ENCODE assay signal across 8 cellular contexts in genomic region chr19:5691930-5692784, GRCh38. TPM values are rescaled to one million over a fixed set of nuclear protein-coding genes. Genes with fewer than 3 reads are reported as not detected.
DNase-seq lines count a peak whose midpoint lies in the region; ATAC-seq and TF ChIP-seq lines count a peak whose summit lies in the region.

No MANE protein-coding gene starts in this region.

- H3K4me2 ChIP-seq in DND-41 (ENCODE audit: insufficient read depth, low read length): peak overlapping the region; percentile 86
- peak overlapping the region; percentile 59 for H3K4me2 ChIP-seq in trophoblast cell (ENCODE audit: low read length)

- peaks cover 69% of the 10 kb centered on the region for H4K20me1 ChIP-seq in DND-41 (ENCODE audit: insufficient read depth, low read length)

- H3K27me3 ChIP-seq in DND-41 (ENCODE audit: insufficient read depth, low read length, poor library complexity) (no peaks in the 10 kb centered on the region), trophoblast cell (ENCODE audit: insufficient read depth, low read length) (no peaks in the 10 kb centered on the region)

- WGBS in trophoblast cell (ENCODE audit: extremely low coverage, insufficient coverage, insufficient read length): no CpG with 5 or more reads among the region's 38 CpGs

- H2AFZ ChIP-seq in DND-41 (ENCODE audit: low read depth, low read length) (no peak overlapping the region), trophoblast cell (ENCODE audit: insufficient read depth, low read length, poor library complexity) (no peak overlapping the region)

- H2AK5ac ChIP-seq in trophoblast cell (ENCODE audit: low read length): no peak overlapping the region

- H2BK5ac ChIP-seq in trophoblast cell (ENCODE audit: low read depth, low read length, poor library complexity): no peak overlapping the region

- POLR2A ChIA-PET in HEK293T (lab: Yijun Ruan, JAX): interaction anchor here (0.8 to 2.4 kb wide), 8 partner anchors 13 to 330 kb away, joined by 3 to 35 read pairs (median 5); partner anchors contain the start of genes CATSPERD, DUS3L, LONP1 and SAFB

- H3K79me1 ChIP-seq in trophoblast cell (ENCODE audit: low read length): peaks cover 7% of the 10 kb centered on the region

- peak; percentile 10 for TF ChIP-seq POLR2A in NB4 (IDR thresholded peaks at IDR 0.05; ENCODE audit: extremely low read depth, insufficient read length)

- peak overlapping the region; percentile 34; the same call in 1 of the 2 replicates for H3K27ac ChIP-seq in DND-41 (ENCODE audit: low read length)
- H3K27ac ChIP-seq in trophoblast cell (ENCODE audit: low read depth, low read length): no peak overlapping the region

- H3K9me3 ChIP-seq in DND-41 (ENCODE audit: insufficient read depth, low read length, severe bottlenecking) (no peaks in the 10 kb centered on the region), trophoblast cell (ENCODE audit: insufficient read depth, low read depth, low read length) (no peaks in the 10 kb centered on the region)

- peak overlapping the region; percentile 87 for H3K9ac ChIP-seq in DND-41 (ENCODE audit: low read depth, low read length)
- peak overlapping the region; percentile 23 for H3K9ac ChIP-seq in trophoblast cell (ENCODE audit: low read length)

- peaks cover 70% of the 10 kb centered on the region for H3K79me2 ChIP-seq in DND-41 (ENCODE audit: insufficient read depth, low read length)
- peaks cover 31% of the 10 kb centered on the region for H3K79me2 ChIP-seq in trophoblast cell (ENCODE audit: control insufficient read depth, insufficient read depth, low read length, poor library complexity)

- no peak overlapping the region for H3K14ac ChIP-seq in trophoblast cell (ENCODE audit: low read length)

- peak overlapping the region; percentile 99 for H3K4ac ChIP-seq in trophoblast cell (ENCODE audit: low read depth, low read length)

- no peak overlapping the region for H2BK120ac ChIP-seq in trophoblast cell (ENCODE audit: insufficient read depth, low read length, poor library complexity)

- H3K23ac ChIP-seq in trophoblast cell (ENCODE audit: low read length): no peak overlapping the region

- H3K18ac ChIP-seq in trophoblast cell (ENCODE audit: low read length): no peak overlapping the region

- DNase-seq in DND-41 (no peak), NB4 (ENCODE audit: low read depth) (peak; percentile 34), choroid plexus epithelial cell (ENCODE audit: low read depth) (no peak), trophoblast cell (no peak), HuH-7 (ENCODE audit: low spot score) (no peak), HK-2 (ENCODE audit: unreplicated experiment) (no peak), HEK293T (ENCODE audit: extremely low spot score) (no peak)

- peaks cover 37% of the 10 kb centered on the region for H3K4me1 ChIP-seq in DND-41 (ENCODE audit: insufficient read depth, low read length)
- peaks cover 8 to 10% of the 10 kb centered on the region in 2 experiments for H3K4me1 ChIP-seq in trophoblast cell (ENCODE audit: control insufficient read depth in 1 of 2, insufficient read depth in 2 of 2, low read length in 2 of 2)

- H4K12ac ChIP-seq in trophoblast cell (ENCODE audit: low read depth, low read length): no peak overlapping the region

- no peak overlapping the region for H2BK12ac ChIP-seq in trophoblast cell (ENCODE audit: low read length)

- no peak for TF ChIP-seq CTCF in DND-41 (IDR thresholded peaks at IDR 0.05; ENCODE audit: borderline replicate concordance, extremely low read depth, low read length, poor library complexity, severe bottlenecking)
- no peak for TF ChIP-seq CTCF in NB4 (IDR thresholded peaks at IDR 0.05; ENCODE audit: low read depth, low read length)
- no peak for TF ChIP-seq CTCF in choroid plexus epithelial cell (conservative IDR thresholded peaks at IDR 0.05; ENCODE audit: low read depth, low read length)

- peaks cover 69% of the 10 kb centered on the region for H3K36me3 ChIP-seq in DND-41 (ENCODE audit: insufficient read depth, low read length)
- H3K36me3 ChIP-seq in trophoblast cell (ENCODE audit: control insufficient read depth in 1 of 2, insufficient read depth in 2 of 2, low read length in 2 of 2): peaks cover 59 to 61% of the 10 kb centered on the region in 2 experiments

- no peak for ATAC-seq in DND-41 (ENCODE audit: insufficient read depth, low read depth)
- ATAC-seq in activated CD4-positive, CD25-positive, alpha-beta regulatory T cell treated with anti-CD3 and anti-CD28 coated beads, Interleukin-2, amount 50 U/mL, for 24 hours: no peak

- CTCF ChIA-PET in HEK293T (lab: Yijun Ruan, JAX): no interaction called here

- no peak overlapping the region for H4K91ac ChIP-seq in trophoblast cell (ENCODE audit: low read depth, low read length)

- H3K4me3 ChIP-seq in DND-41 (ENCODE audit: low read depth in 1 of 2, low read length in 2 of 2) (peak overlapping the region in 1 of 2 experiments; percentile 87; a peak in 3 of 4 replicates), NB4 (ENCODE audit: low read depth, low read length) (peak overlapping the region; percentile 85), choroid plexus epithelial cell (ENCODE audit: low read depth, low read length) (peak overlapping the region; percentile 99), trophoblast cell (ENCODE audit: low read depth, low read length) (peak overlapping the region; percentile 92)

- no peak overlapping the region for H4K8ac ChIP-seq in trophoblast cell (ENCODE audit: low read depth, low read length)

TF ChIP-seq in HEK293T, 16 proteins besides CTCF, POLR2A, EP300 and RAD21:
- TF ChIP-seq L3MBTL2 (conservative IDR thresholded peaks at IDR 0.05): no peak
- TF ChIP-seq SUZ12 (IDR thresholded peaks at IDR 0.05): no peak
- no peak for TF ChIP-seq PKNOX1 (IDR thresholded peaks at IDR 0.05)
- no peak for TF ChIP-seq FOXK2 (IDR thresholded peaks at IDR 0.05)
- no peak for TF ChIP-seq FOXM1 (IDR thresholded peaks at IDR 0.05; ENCODE audit: borderline replicate concordance)
- TF ChIP-seq TARDBP (IDR thresholded peaks at IDR 0.05): no peak
- no peak for TF ChIP-seq HDGF (IDR thresholded peaks at IDR 0.05; ENCODE audit: borderline replicate concordance)
- no peak for TF ChIP-seq ZNF384 (IDR thresholded peaks at IDR 0.05)
- TF ChIP-seq BHLHE40 (IDR thresholded peaks at IDR 0.05; ENCODE audit: borderline replicate concordance): no peak
- TF ChIP-seq ELF4 (IDR thresholded peaks at IDR 0.05): no peak
- no peak for TF ChIP-seq FOXA1 (IDR thresholded peaks at IDR 0.05)
- TF ChIP-seq NFRKB (IDR thresholded peaks at IDR 0.05): no peak
- TF ChIP-seq ARNT (IDR thresholded peaks at IDR 0.05): no peak
- no peak for TF ChIP-seq CTBP1 (IDR thresholded peaks at IDR 0.05; ENCODE audit: borderline replicate concordance)
- TF ChIP-seq SP1 (IDR thresholded peaks at IDR 0.05): no peak
- TF ChIP-seq LEF1 (IDR thresholded peaks at IDR 0.05; ENCODE audit: borderline replicate concordance): no peak
TF ChIP-seq in HEK293T: peak in this region for 0.

RNA-seq across cellular contexts. Expression of gene RPL36, which starts 2.1 kb away (rescaled TPM):
- 1,527 and 1,530 TPM in 2 replicates for polyA plus RNA-seq in trophoblast cell (2013)

RNA-seq across cellular contexts. Expression of gene HSD11B1L, which starts 11.3 kb away (rescaled TPM):
- polyA plus RNA-seq in trophoblast cell (2013): 8.4 and 8.7 TPM in 2 replicates

RNA-seq across cellular contexts. Expression of gene MICOS13, which starts 11.8 kb away (rescaled TPM):
- 31.3 and 32.4 TPM in 2 replicates for polyA plus RNA-seq in trophoblast cell (2013)

RNA-seq across cellular contexts. Expression of gene LONP1, which starts 27.8 kb away (rescaled TPM):
- 37.6 and 38.8 TPM in 2 replicates for polyA plus RNA-seq in trophoblast cell (2013)

RNA-seq across cellular contexts. Expression of gene CATSPERD, which starts 28.3 kb away (rescaled TPM):
- 0.11 and 0.19 TPM in 2 replicates for polyA plus RNA-seq in trophoblast cell (2013)
